ENCODE assay signal across 24 cellular contexts in genomic region chr3:42110631-42111030, GRCh38.
"Had no signal": no experiment of that assay in that cellular context is flagged by ENCODE, and none has a peak within 500 bp of the region (broad histone marks: within the 10 kb centered on the region; RNA-seq: fewer than 3 reads in every experiment).

No MANE protein-coding gene starts in this region.

- DNase-seq: activated CD4-positive, alpha-beta T cell treated with anti-CD3 and anti-CD28 coated beads for 36 hours; activated CD8-positive, alpha-beta memory T cell treated with anti-CD3 and anti-CD28 coated beads, Interleukin-2, amount 50 U/mL, for 4 hours; activated CD8-positive, alpha-beta T cell treated with anti-CD3 and anti-CD28 coated beads for 36 hours; activated naive CD4-positive, alpha-beta T cell; activated T-cell treated with anti-CD3 and anti-CD28 coated beads, Interleukin-2, amount 50 U/mL, for 72 hours; KG1; NCI-H1048; NCI-H1417; NCI-H1930; NCI-H2171 treated with DMSO at 0.1 percent for 48 hours; NCI-H226; NCI-H526; NCI-H774; NK-92 treated with Interleukin-12 subunit alpha and Interleukin-12 subunit beta, amount 100 ng/mL, for 24 hours; OCI-M1; RPMI8226; T-cell; T-helper 2 cell; T1000 had no signal

- H3K27me3 Mint-ChIP-seq: activated CD4-positive, alpha-beta T cell treated with anti-CD3 and anti-CD28 coated beads for 36 hours; activated CD8-positive, alpha-beta T cell treated with anti-CD3 and anti-CD28 coated beads for 36 hours; activated naive CD4-positive, alpha-beta T cell treated with anti-CD3 and anti-CD28 coated beads, Interleukin-2, amount 50 U/mL, for 24 hours; T-cell had no signal

- H3K4me3 ChIP-seq: SK-N-MC had no signal

- H3K36me3 Mint-ChIP-seq: activated naive CD4-positive, alpha-beta T cell treated with anti-CD3 and anti-CD28 coated beads, Interleukin-2, amount 50 U/mL, for 24 hours had no signal

- H3K9me3 Mint-ChIP-seq: activated CD8-positive, alpha-beta T cell treated with anti-CD3 and anti-CD28 coated beads for 36 hours; activated naive CD4-positive, alpha-beta T cell treated with anti-CD3 and anti-CD28 coated beads, Interleukin-2, amount 50 U/mL, for 24 hours; activated T-cell treated with anti-CD3 and anti-CD28 coated beads, Interleukin-2, amount 50 U/mL, for 72 hours; activated T-helper 2 cell treated with anti-CD3 and anti-CD28 coated beads, Interferon-gamma antibody, Interleukin-2, Interleukin-4, amounts not matched to agents 10 μg/mL and 5 μg/mL and 100 μg/mL, durations not matched to agents 14 hours and 24 hours and 36 hours; T-cell had no signal

- H3K4me1 Mint-ChIP-seq: activated CD4-positive, alpha-beta T cell treated with anti-CD3 and anti-CD28 coated beads for 36 hours; activated naive CD4-positive, alpha-beta T cell treated with anti-CD3 and anti-CD28 coated beads, Interleukin-2, amount 50 U/mL, for 24 hours had no signal

- H3K4me3 Mint-ChIP-seq: activated CD4-positive, alpha-beta T cell treated with anti-CD3 and anti-CD28 coated beads for 36 hours; activated CD8-positive, alpha-beta T cell treated with anti-CD3 and anti-CD28 coated beads for 36 hours; activated naive CD4-positive, alpha-beta T cell treated with anti-CD3 and anti-CD28 coated beads, Interleukin-2, amount 50 U/mL, for 24 hours; activated T-cell treated with anti-CD3 and anti-CD28 coated beads, Interleukin-2, amount 50 U/mL, for 72 hours; T-cell had no signal

- H3K27ac Mint-ChIP-seq: activated CD4-positive, alpha-beta T cell treated with anti-CD3 and anti-CD28 coated beads for 36 hours; activated CD8-positive, alpha-beta T cell treated with anti-CD3 and anti-CD28 coated beads for 36 hours; activated naive CD4-positive, alpha-beta T cell treated with anti-CD3 and anti-CD28 coated beads, Interleukin-2, amount 50 U/mL, for 24 hours; activated T-cell treated with anti-CD3 and anti-CD28 coated beads, Interleukin-2, amount 50 U/mL, for 72 hours; activated T-helper 2 cell treated with anti-CD3 and anti-CD28 coated beads, Interferon-gamma antibody, Interleukin-2, Interleukin-4, amounts not matched to agents 10 μg/mL and 5 μg/mL and 100 μg/mL, durations not matched to agents 14 hours and 24 hours and 36 hours; T-cell had no signal

- H3K27ac ChIP-seq: SK-N-MC had no signal

- ATAC-seq: activated CD4-positive, alpha-beta T cell treated with anti-CD3 and anti-CD28 coated beads for 36 hours; activated CD8-positive, alpha-beta T cell treated with anti-CD3 and anti-CD28 coated beads for 36 hours; activated T-cell treated with anti-CD3 and anti-CD28 coated beads, Interleukin-2, amount 50 U/mL, for 72 hours; Panc1; Right ventricle myocardium inferior; T-cell had no signal
